In genomic region chr1:210448293-210448892, GRCh38 we compare ENCODE assay signal across 8 cellular contexts.
DNase-seq lines count a peak whose midpoint lies in the region; ATAC-seq, FAIRE-seq and TF ChIP-seq lines count a peak whose summit lies in the region.

No MANE protein-coding gene starts in this region.

- ATAC-seq in upper lobe of right lung (peak; percentile 70), aorta (ENCODE audit: low FRiP score) (no peak), HG03442 (IDR thresholded peaks at IDR 0.05; ENCODE audit: unreplicated experiment) (no peak)

- H3K9me3 ChIP-seq in upper lobe of right lung (no peaks in the 10 kb centered on the region), aorta (ENCODE audit: control insufficient read depth, low read length) (no peaks in the 10 kb centered on the region)

- H3K4me3 ChIP-seq in upper lobe of right lung (no peak overlapping the region), aorta (ENCODE audit: low read length in 2 of 2) (no peak overlapping the region)

- H3K4me1 ChIP-seq in upper lobe of right lung (no peaks in the 10 kb centered on the region), aorta (ENCODE audit: control insufficient read depth in 1 of 2, insufficient read depth in 2 of 2, low read length in 2 of 2) (no peaks in the 10 kb centered on the region)

- 32 to 37% methylated on average over 4 of the region's 4 CpGs for WGBS in aorta, 2 donors

- FAIRE-seq in islet of Langerhans (lab: Jason Lieb, UNC): peak; percentile 94

- H3K27ac ChIP-seq in upper lobe of right lung (no peak overlapping the region), aorta (ENCODE audit: low read depth in 1 of 2, low read length in 2 of 2) (no peak overlapping the region)

- H3K27me3 ChIP-seq in upper lobe of right lung (no peaks in the 10 kb centered on the region), aorta (ENCODE audit: control insufficient read depth in 1 of 2, insufficient read depth in 2 of 2, low read length in 1 of 2) (no peaks in the 10 kb centered on the region)

- peak; percentile 66 for DNase-seq in D341Med (ENCODE audit: low spot score)
- DNase-seq in HCEC 1CT: peak; percentile 37
- peak; percentile 80 for DNase-seq in NCI-H510A treated with DMSO at 0.1 percent for 48 hours (lab: John Stamatoyannopoulos, UW)
- DNase-seq in astrocyte of the hippocampus (ENCODE audit: low read depth, low spot score): peak; percentile 77
- no peak for DNase-seq in upper lobe of right lung
- no peak for DNase-seq in aorta

- peak; percentile 57 for TF ChIP-seq CTCF in upper lobe of right lung (IDR thresholded peaks at IDR 0.05)

- H3K36me3 ChIP-seq in upper lobe of right lung: no peaks in the 10 kb centered on the region
- H3K36me3 ChIP-seq in aorta (ENCODE audit: control insufficient read depth in 1 of 2, insufficient read depth in 2 of 2, low read length in 1 of 2): no peaks in the 10 kb centered on the region

- intact Hi-C loops in upper lobe of right lung (cut with DNase I) (no loop called here), aorta (cut with DNase I) (loop anchor here (5.0 to 10.0 kb wide), 2 partner anchors 684 to 686 kb away; partner anchors contain the start of gene KCNH1 (in 2 of the 2))

Comparison
In these comparisons a context has a peak if more than half of its experiments do, and no peak if none do; other contexts are left out.
1. DNase-seq: peak in D341Med (single experiment), HCEC 1CT (single experiment), NCI-H510A treated with DMSO at 0.1 percent for 48 hours (single experiment) and astrocyte of the hippocampus (single experiment); none in upper lobe of right lung (single experiment) and aorta (0 of 2).